14 cellular contexts compared by ENCODE assay signal in the genomic region with DNA sequence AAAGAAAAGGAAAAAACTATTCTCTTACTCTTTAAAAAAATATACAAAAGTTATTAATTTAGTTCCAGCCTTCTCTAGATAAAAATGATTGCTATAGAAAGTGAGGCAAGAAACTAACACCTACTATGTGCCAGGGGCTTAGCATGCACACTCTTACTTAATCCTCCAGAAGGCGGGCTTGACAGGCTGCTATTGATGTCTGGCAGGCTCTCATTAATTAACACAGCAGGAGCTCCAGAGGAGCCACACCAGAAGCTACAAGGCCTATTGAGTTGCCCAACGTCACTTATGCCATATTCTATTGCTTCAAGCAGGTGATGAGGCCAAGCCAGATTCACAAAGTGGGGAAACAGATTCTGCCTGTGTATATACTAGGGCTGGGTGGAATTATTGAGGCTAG. TPM values are rescaled to one million over a fixed set of nuclear protein-coding genes. Genes with fewer than 3 reads are reported as not detected.
DNase-seq lines count a peak whose midpoint lies in the region; ATAC-seq and TF ChIP-seq lines count a peak whose summit lies in the region.
"Had no signal": no experiment of that assay in that cellular context is flagged by ENCODE, and none has a peak within 500 bp of the region (broad histone marks: within the 10 kb centered on the region; RNA-seq: fewer than 3 reads in every experiment).

No MANE protein-coding gene starts in this region.

- no peak overlapping the region for H3K18ac ChIP-seq in H9 (ENCODE audit: insufficient read length, low read depth, low read length)

- no peaks in the 10 kb centered on the region for H3K23me2 ChIP-seq in H9 (ENCODE audit: insufficient read length, low read depth, low read length, poor library complexity, severe bottlenecking)

- H2BK20ac ChIP-seq in H9 (ENCODE audit: low read depth, low read length, poor library complexity, severe bottlenecking): no peak overlapping the region

- H4K5ac ChIP-seq in H9 (ENCODE audit: insufficient read length, low read depth, low read length): no peak overlapping the region

- H4K91ac ChIP-seq in H9 (ENCODE audit: insufficient read length, low read depth, low read length): no peak overlapping the region

- H3K14ac ChIP-seq in H9 (ENCODE audit: insufficient read depth, low read length): no peak overlapping the region

- no peak overlapping the region for H3K23ac ChIP-seq in H9 (ENCODE audit: insufficient read length, low read depth, low read length)

- H2AFZ ChIP-seq in H9 (ENCODE audit: low read length): no peak overlapping the region

- peak; percentile 39 for ATAC-seq in esophagus mucosa
- no peak for ATAC-seq in stimulated activated memory B cell treated with anti-CD40 and anti-IgM and Interleukin-4, amounts not matched to agents 10 μg/mL and 1 μg/mL and 100 μg/mL, for 72 hours
- no peak for ATAC-seq in GM21360 (IDR thresholded peaks at IDR 0.05; ENCODE audit: unreplicated experiment)
- ATAC-seq: right cardiac atrium had no signal

- DNase-seq in NCI-H1092 treated with DMSO at 0.1 percent for 48 hours (lab: John Stamatoyannopoulos, UW) (peak; percentile 68), NCI-H748 (lab: John Stamatoyannopoulos, UW; ENCODE audit: unreplicated experiment) (peak; percentile 97), DMS153 treated with DMSO at 0.1 percent for 48 hours (lab: John Stamatoyannopoulos, UW; ENCODE audit: unreplicated experiment) (no peak), H9 (no peak)
- DNase-seq: activated gamma-delta T cell treated with Interleukin-2 at 50 U/mL for 16 hours; effector CD8-positive, alpha-beta T cell; GDM1; NCI-H226; right cardiac atrium; stimulated activated CD4-positive, alpha-beta T cell treated with anti-CD3 and anti-CD28 coated beads, Interleukin-4, amount 100 ng/mL, for 4 hours; stimulated activated naive B cell treated with anti-CD40 and anti-IgM and Interleukin-4, amounts not matched to agents 10 μg/mL and 1 μg/mL and 100 μg/mL, for 72 hours had no signal

- no peak overlapping the region for H3K4ac ChIP-seq in H9 (ENCODE audit: low read depth, low read length)

- H3K79me1 ChIP-seq in H9 (ENCODE audit: insufficient read depth, low read depth, low read length, poor library complexity, severe bottlenecking): no peaks in the 10 kb centered on the region

- H4K8ac ChIP-seq in H9 (replicated peaks; ENCODE audit: insufficient read length, low read depth, low read length): no peak overlapping the region

- no peak overlapping the region for H2BK15ac ChIP-seq in H9 (ENCODE audit: low read depth, low read length)

- H2BK12ac ChIP-seq in H9 (ENCODE audit: insufficient read length, low read depth, low read length): no peak overlapping the region

- H2BK120ac ChIP-seq in H9 (ENCODE audit: low read depth, low read length, poor library complexity, severe bottlenecking): no peak overlapping the region

- no peaks in the 10 kb centered on the region for H3K27me3 Mint-ChIP-seq in stimulated activated memory B cell treated with anti-CD40 and anti-IgM and Interleukin-4, amounts not matched to agents 10 μg/mL and 1 μg/mL and 100 μg/mL, for 72 hours
- no peaks in the 10 kb centered on the region; the same call in none of the 2 replicates for H3K27me3 Mint-ChIP-seq in H9 (ENCODE audit: low read depth)
- H3K27me3 Mint-ChIP-seq: stimulated activated naive B cell treated with anti-CD40 and anti-IgM and Interleukin-4, amounts not matched to agents 10 μg/mL and 1 μg/mL and 100 μg/mL, for 72 hours had no signal

- H3K27ac Mint-ChIP-seq in stimulated activated memory B cell treated with anti-CD40 and anti-IgM and Interleukin-4, amounts not matched to agents 10 μg/mL and 1 μg/mL and 100 μg/mL, for 72 hours: peak overlapping the region; percentile 68
- no peak overlapping the region for H3K27ac Mint-ChIP-seq in H9

- peaks cover 40% of the 10 kb centered on the region for H3K4me1 Mint-ChIP-seq in stimulated activated memory B cell treated with anti-CD40 and anti-IgM and Interleukin-4, amounts not matched to agents 10 μg/mL and 1 μg/mL and 100 μg/mL, for 72 hours
- H3K4me1 Mint-ChIP-seq in H9: peaks cover 30 to 41% of the 10 kb centered on the region in 2 experiments

- H3K79me2 ChIP-seq in H9 (ENCODE audit: insufficient read depth, low read length): no peaks in the 10 kb centered on the region

- H3K27me3 ChIP-seq in H9 (ENCODE audit: insufficient read depth, low read length): no peaks in the 10 kb centered on the region

- H3K4me2 ChIP-seq in H9 (ENCODE audit: insufficient read depth, insufficient read length, low read length): no peak overlapping the region

- no peak overlapping the region for H2BK5ac ChIP-seq in H9 (ENCODE audit: insufficient read length, low read length)

- H3K9me3 ChIP-seq in H9 (ENCODE audit: control insufficient read depth, low read depth, low read length): no peaks in the 10 kb centered on the region

- WGBS in H9 (ENCODE audit: extremely low coverage, insufficient read length, low lambda C conversion rate): no CpG with 5 or more reads among the region's 2 CpGs

- H3K27ac ChIP-seq in H9 (ENCODE audit: insufficient read length, low read depth, low read length): no peak overlapping the region

- H3K36me3 Mint-ChIP-seq in stimulated activated memory B cell treated with anti-CD40 and anti-IgM and Interleukin-4, amounts not matched to agents 10 μg/mL and 1 μg/mL and 100 μg/mL, for 72 hours: no peaks in the 10 kb centered on the region
- no peaks in the 10 kb centered on the region for H3K36me3 Mint-ChIP-seq in H9 (ENCODE audit: insufficient read depth in 1 of 3, low read depth in 3 of 3)

- H3K9ac ChIP-seq in H9 (ENCODE audit: extremely low read depth, insufficient read length, low read length): no peak overlapping the region

- no peak overlapping the region for H3K4me3 Mint-ChIP-seq in stimulated activated memory B cell treated with anti-CD40 and anti-IgM and Interleukin-4, amounts not matched to agents 10 μg/mL and 1 μg/mL and 100 μg/mL, for 72 hours
- no peak overlapping the region for H3K4me3 Mint-ChIP-seq in H9

- no peaks in the 10 kb centered on the region for H4K20me1 ChIP-seq in H9 (ENCODE audit: control insufficient read depth, insufficient read depth, insufficient read length)

- H2AK5ac ChIP-seq in H9 (ENCODE audit: insufficient read length, low read length): no peak overlapping the region

- H3K9me3 Mint-ChIP-seq in stimulated activated memory B cell treated with anti-CD40 and anti-IgM and Interleukin-4, amounts not matched to agents 10 μg/mL and 1 μg/mL and 100 μg/mL, for 72 hours: no peaks in the 10 kb centered on the region
- H3K9me3 Mint-ChIP-seq in H9: no peaks in the 10 kb centered on the region

- H3K4me1 ChIP-seq in H9 (ENCODE audit: insufficient read depth, low read length): no peaks in the 10 kb centered on the region

- H3K56ac ChIP-seq in H9 (ENCODE audit: insufficient read length, low read depth, low read length): no peak overlapping the region

- H3T11ph ChIP-seq in H9 (ENCODE audit: low read length): no peak overlapping the region

- TF ChIP-seq CTCF in H9 (conservative IDR thresholded peaks at IDR 0.05): no peak

RNA-seq across cellular contexts. Expression of gene CLINT1, which starts 54.6 kb away (rescaled TPM):
- total RNA-seq in esophagus mucosa (102 TPM), H9 (2021) (74.0 and 79.1 TPM in 2 replicates)

Comparison
In these comparisons a context has a peak if more than half of its experiments do, and no peak if none do; other contexts are left out.
1. DNase-seq: peak in NCI-H1092 treated with DMSO at 0.1 percent for 48 hours (single experiment) and NCI-H748 (single experiment); none in DMS153 treated with DMSO at 0.1 percent for 48 hours (single experiment) and H9 (single experiment).